In the genomic region with DNA sequence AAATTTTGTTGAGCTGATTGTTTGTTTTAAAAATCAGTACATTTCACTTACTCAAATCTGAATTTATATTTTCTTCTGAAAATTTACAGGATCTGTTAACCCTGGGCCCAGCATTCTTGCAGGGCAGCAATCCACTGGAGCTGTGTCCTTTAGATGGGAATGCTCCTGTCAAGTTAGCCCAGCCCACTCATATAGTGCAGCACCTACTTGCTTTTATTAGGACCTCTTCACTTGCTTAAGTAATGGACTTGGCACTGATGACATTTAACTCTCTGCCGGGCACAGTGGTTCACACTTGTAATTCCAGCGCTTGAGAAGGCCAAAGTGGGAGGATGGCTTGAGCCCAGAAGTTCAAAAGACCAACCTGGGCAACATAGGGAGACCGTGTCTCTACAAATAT, we compare ENCODE assay signal across 27 cellular contexts.
"Had no signal": no experiment of that assay in that cellular context is flagged by ENCODE, and none has a peak within 500 bp of the region (broad histone marks: within the 10 kb centered on the region; RNA-seq: fewer than 3 reads in every experiment).

No MANE protein-coding gene starts in this region.

- DNase-seq: hippocampal formation; kidney glomerular epithelial cell; left colon; lower lobe of right lung; mammary epithelial cell; mesenchymal stem cell; naive thymus-derived CD8-positive, alpha-beta T cell; occipital lobe; psoas muscle; right cardiac atrium; stimulated activated CD4-positive, alpha-beta T cell treated with anti-CD3 and anti-CD28 coated beads, Interleukin-12 subunit alpha, Interleukin-12 subunit beta, amount 100 ng/mL, for 4 hours; stimulated activated CD4-positive, alpha-beta T cell treated with anti-CD3 and anti-CD28 coated beads, Interleukin-15, amount 100 ng/mL, for 24 hours; stimulated activated CD4-positive, alpha-beta T cell treated with anti-CD3 and anti-CD28 coated beads, Interleukin-2, amount 100 ng/mL, for 24 hours; stimulated activated CD4-positive, alpha-beta T cell treated with anti-CD3 and anti-CD28 coated beads, Interleukin-4, amount 100 ng/mL, for 1 hour; stimulated activated naive B cell treated with anti-CD40 and anti-IgM and Interleukin-4, amounts not matched to agents 10 μg/mL and 1 μg/mL and 100 μg/mL, for 72 hours; stimulated activated naive CD8-positive, alpha-beta T cell treated with anti-CD3 and anti-CD28 coated beads, Interleukin-15, Interleukin-2, amounts not matched to agents 100 U/mL and 50 U/mL, for 24 hours; stomach; testis; transverse colon; upper lobe of left lung had no signal

- ATAC-seq: left colon; lower lobe of right lung; naive thymus-derived CD8-positive, alpha-beta T cell; psoas muscle; sciatic nerve; stimulated activated naive B cell treated with anti-CD40 and anti-IgM and Interleukin-4, amounts not matched to agents 10 μg/mL and 1 μg/mL and 100 μg/mL, for 72 hours; stimulated activated naive CD8-positive, alpha-beta T cell treated with anti-CD3 and anti-CD28 coated beads, Interleukin-15, Interleukin-2, amounts not matched to agents 100 U/mL and 50 U/mL, for 24 hours had no signal

- H3K27me3 ChIP-seq: neural progenitor cell, neutrophil, stomach, testis, thyroid gland, transverse colon, upper lobe of left lung, vagina had no signal

- H3K4me1 ChIP-seq: lower lobe of right lung, neural progenitor cell, parathyroid adenoma, psoas muscle, stomach, testis, thyroid gland, transverse colon, upper lobe of left lung, vagina had no signal

- H3K36me3 ChIP-seq: neural progenitor cell, neutrophil, thyroid gland, upper lobe of left lung, vagina had no signal

- H3K27ac ChIP-seq: lower lobe of right lung, neural progenitor cell, parathyroid adenoma, psoas muscle, skin epidermis, stomach, testis, thyroid gland, transverse colon, upper lobe of left lung, vagina had no signal

- H3K9me3 ChIP-seq: neutrophil, testis, thyroid gland, vagina had no signal

- H3K4me3 ChIP-seq: lower lobe of right lung, neural progenitor cell, psoas muscle, skin epidermis, stomach, testis, thyroid gland, transverse colon, upper lobe of left lung, vagina had no signal
